1 cellular context compared by ENCODE assay signal in the genomic region with DNA sequence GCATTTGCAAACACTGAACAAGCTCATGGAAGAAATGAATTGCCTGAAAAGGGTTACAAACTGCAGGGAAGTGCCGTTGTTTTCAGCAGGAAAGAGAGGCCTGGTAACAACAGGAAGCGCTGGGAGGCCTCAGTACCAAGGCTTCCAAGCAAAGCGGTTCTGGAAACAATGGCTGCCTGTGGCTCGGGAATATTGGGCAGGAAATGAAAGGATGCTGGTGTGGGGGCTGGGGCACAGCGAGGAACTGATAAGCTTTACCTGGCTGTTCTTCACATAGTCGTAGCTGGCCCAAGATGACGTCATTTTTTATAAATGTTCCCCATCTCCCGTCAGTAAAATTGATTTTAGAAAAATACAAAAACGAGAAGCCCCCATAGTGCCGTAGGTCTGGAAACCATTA.
TF ChIP-seq lines count a peak whose summit lies in the region.

No MANE protein-coding gene starts in this region.

TF ChIP-seq in GM23338, 12 proteins besides CTCF, POLR2A, EP300 and RAD21 (continued from another document):
- TF ChIP-seq, protein P1, sequence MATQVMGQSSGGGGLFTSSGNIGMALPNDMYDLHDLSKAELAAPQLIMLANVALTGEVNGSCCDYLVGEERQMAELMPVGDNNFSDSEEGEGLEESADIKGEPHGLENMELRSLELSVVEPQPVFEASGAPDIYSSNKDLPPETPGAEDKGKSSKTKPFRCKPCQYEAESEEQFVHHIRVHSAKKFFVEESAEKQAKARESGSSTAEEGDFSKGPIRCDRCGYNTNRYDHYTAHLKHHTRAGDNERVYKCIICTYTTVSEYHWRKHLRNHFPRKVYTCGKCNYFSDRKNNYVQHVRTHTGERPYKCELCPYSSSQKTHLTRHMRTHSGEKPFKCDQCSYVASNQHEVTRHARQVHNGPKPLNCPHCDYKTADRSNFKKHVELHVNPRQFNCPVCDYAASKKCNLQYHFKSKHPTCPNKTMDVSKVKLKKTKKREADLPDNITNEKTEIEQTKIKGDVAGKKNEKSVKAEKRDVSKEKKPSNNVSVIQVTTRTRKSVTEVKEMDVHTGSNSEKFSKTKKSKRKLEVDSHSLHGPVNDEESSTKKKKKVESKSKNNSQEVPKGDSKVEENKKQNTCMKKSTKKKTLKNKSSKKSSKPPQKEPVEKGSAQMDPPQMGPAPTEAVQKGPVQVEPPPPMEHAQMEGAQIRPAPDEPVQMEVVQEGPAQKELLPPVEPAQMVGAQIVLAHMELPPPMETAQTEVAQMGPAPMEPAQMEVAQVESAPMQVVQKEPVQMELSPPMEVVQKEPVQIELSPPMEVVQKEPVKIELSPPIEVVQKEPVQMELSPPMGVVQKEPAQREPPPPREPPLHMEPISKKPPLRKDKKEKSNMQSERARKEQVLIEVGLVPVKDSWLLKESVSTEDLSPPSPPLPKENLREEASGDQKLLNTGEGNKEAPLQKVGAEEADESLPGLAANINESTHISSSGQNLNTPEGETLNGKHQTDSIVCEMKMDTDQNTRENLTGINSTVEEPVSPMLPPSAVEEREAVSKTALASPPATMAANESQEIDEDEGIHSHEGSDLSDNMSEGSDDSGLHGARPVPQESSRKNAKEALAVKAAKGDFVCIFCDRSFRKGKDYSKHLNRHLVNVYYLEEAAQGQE (IDR thresholded peaks at IDR 0.05; ENCODE audit: unreplicated experiment): no peak
- no peak for TF ChIP-seq EZH2 (IDR thresholded peaks at IDR 0.05; ENCODE audit: low read depth, unreplicated experiment)
